ENCODE assay signal across 12 cellular contexts in genomic region chr2:66862871-66863650, GRCh38.
A peak's percentile ranks its signal among the peaks of the same experiment; 100 is the strongest.
DNase-seq lines count a peak whose midpoint lies in the region; ATAC-seq and TF ChIP-seq lines count a peak whose summit lies in the region.
"Had no signal": no experiment of that assay in that cellular context is flagged by ENCODE, and none has a peak within 500 bp of the region (broad histone marks: within the 10 kb centered on the region; RNA-seq: fewer than 3 reads in every experiment).

No MANE protein-coding gene starts in this region.

- no peak for TF ChIP-seq CTCF in ascending aorta (IDR thresholded peaks at IDR 0.05)
- TF ChIP-seq CTCF in spleen (IDR thresholded peaks at IDR 0.05 in 8 of 11, conservative IDR thresholded peaks at IDR 0.05 in 3 of 11) = no peak

- 63 to 82% (median 76%) methylated on average over 6 of the region's 6 CpGs for WGBS in spleen, 5 donors

- intact Hi-C loops in ascending aorta (cut with DNase I) = no loop called here
- intact Hi-C loops in spleen (cut with DNase I; ENCODE audit: low total_unique reads) = no loop called here

- H3K4me3 ChIP-seq in ascending aorta (peak overlapping the region in 1 of 2 donors; percentile 17), spleen (no peak overlapping the region)

- no peak for TF ChIP-seq POLR2A in spleen (IDR thresholded peaks at IDR 0.05)

- DNase-seq in HCEC 1CT (peak; percentile 90), ascending aorta (ENCODE audit: low spot score in 2 of 2) (no peak), iris pigment epithelial cell (ENCODE audit: low read depth) (peak; percentile 74), spleen (no peak), hippocampal formation (lab: John Stamatoyannopoulos, UW) (no peak), AML-193 (lab: John Stamatoyannopoulos, UW) (no peak), UCSD-AML1 (lab: John Stamatoyannopoulos, UW; ENCODE audit: unreplicated experiment) (no peak)
- DNase-seq: activated CD4-positive, CD25-positive, alpha-beta regulatory T cell; C1 segment of cervical spinal cord; naive thymus-derived CD8-positive, alpha-beta T cell; NCI-H187 had no signal

- ATAC-seq in GM19328 (IDR thresholded peaks at IDR 0.05; ENCODE audit: unreplicated experiment) = no peak
- ATAC-seq: naive thymus-derived CD8-positive, alpha-beta T cell had no signal

- H3K4me1 ChIP-seq in ascending aorta = peaks cover 0 to 12% of the 10 kb centered on the region in 2 donors
- no peaks in the 10 kb centered on the region for H3K4me1 ChIP-seq in spleen

- H3K9me3 ChIP-seq in ascending aorta (no peaks in the 10 kb centered on the region), spleen (no peaks in the 10 kb centered on the region)

- no peaks in the 10 kb centered on the region for H3K36me3 ChIP-seq in ascending aorta
- H3K36me3 ChIP-seq in spleen = no peaks in the 10 kb centered on the region

- H3K27me3 ChIP-seq in ascending aorta (no peaks in the 10 kb centered on the region), spleen (replicated peaks in 1 of 7) (no peaks in the 10 kb centered on the region)

- H3K27ac ChIP-seq in ascending aorta (peak overlapping the region; percentile 34 to 60), spleen (peak overlapping the region in 5 of 8 donors; percentile 22 to 61 (median 30))

Comparison
In these comparisons a context has a peak if more than half of its experiments do, and no peak if none do; other contexts are left out.
1. DNase-seq: peak in HCEC 1CT (single experiment) and iris pigment epithelial cell (single experiment); none in ascending aorta (0 of 2), spleen (single experiment), hippocampal formation (0 of 2), AML-193 (0 of 2) and UCSD-AML1 (single experiment).